Comparison of ENCODE assay signal across 8 cellular contexts in genomic region chr10:45250376-45251075, GRCh38.
DNase-seq lines count a peak whose midpoint lies in the region; ATAC-seq and TF ChIP-seq lines count a peak whose summit lies in the region.
"Not testable (repeated sequence)": the region's sequence is repeated elsewhere in the genome, so short reads cannot be mapped to it uniquely, and the experiment has no call there.

No MANE protein-coding gene starts in this region.

- not testable (repeated sequence) for TF ChIP-seq EP300 in neural cell (conservative IDR thresholded peaks at IDR 0.05; ENCODE audit: poor library complexity, severe bottlenecking)

- H3K9me3 ChIP-seq in GM23248 (ENCODE audit: low read depth); neural cell (ENCODE audit: low read length): not testable (repeated sequence)

- not testable (repeated sequence) for H3K4me1 ChIP-seq in GM23248 (ENCODE audit: insufficient read depth)

- peak overlapping the region; percentile 45; the same call in 1 of the 2 replicates for H2AFZ ChIP-seq in GM23248
- not testable (repeated sequence) for H2AFZ ChIP-seq in neural cell (ENCODE audit: low read depth, low read length)

- H3K36me3 Mint-ChIP-seq in endothelial cell (ENCODE audit: low read depth, unreplicated experiment), result not testable (repeated sequence)

- TF ChIP-seq CTCF in C4-2B (conservative IDR thresholded peaks at IDR 0.05) (peak; percentile 30), VCaP (conservative IDR thresholded peaks at IDR 0.05) (peak; percentile 14; the same call in 1 of the 2 replicates), endothelial cell (IDR thresholded peaks at IDR 0.05; ENCODE audit: unreplicated experiment) (peak; percentile 54), neural cell (IDR thresholded peaks at IDR 0.05; ENCODE audit: poor library complexity, severe bottlenecking) (peak; percentile 42)

- H3K79me2 ChIP-seq in GM23248 (ENCODE audit: insufficient read depth); neural cell (replicated peaks; ENCODE audit: insufficient read depth, low read length): not testable (repeated sequence)

- H3K27me3 Mint-ChIP-seq in endothelial cell (ENCODE audit: unreplicated experiment), result not testable (repeated sequence)

- 66 to 70% methylated on average over 15 of the region's 15 CpGs for WGBS in GM23248 (ENCODE audit: low coverage in 1 of 2, low lambda C conversion rate in 2 of 2, missing lambda C conversion rate in 2 of 2), 2 experiments

- peak; percentile 36 for TF ChIP-seq RAD21 in neural cell (conservative IDR thresholded peaks at IDR 0.05)

- not testable (repeated sequence) for DNase-seq in GM23248; endothelial cell (ENCODE audit: low spot score)
- peak; percentile 20 for DNase-seq in NCI-H2171 (lab: John Stamatoyannopoulos, UW)

- H3K9me3 Mint-ChIP-seq in endothelial cell (ENCODE audit: unreplicated experiment), result not testable (repeated sequence)

- H3K27ac ChIP-seq in C4-2B; GM23248; neural cell (ENCODE audit: low read length): not testable (repeated sequence)
- H3K27ac ChIP-seq in VCaP, result peak overlapping the region; percentile 62; the same call in 1 of the 2 replicates

- H3K4me1 Mint-ChIP-seq in endothelial cell (ENCODE audit: unreplicated experiment), result not testable (repeated sequence)

- in situ Hi-C loops in GM23248 (cut with MboI), result not testable (repeated sequence)

- H3K4me3 Mint-ChIP-seq in endothelial cell (ENCODE audit: unreplicated experiment), result not testable (repeated sequence)

- ATAC-seq in GM18909 (IDR thresholded peaks at IDR 0.05; ENCODE audit: poor library complexity, unreplicated experiment), result peak; percentile 81
- peak; percentile 62 for ATAC-seq in HG03280 (IDR thresholded peaks at IDR 0.05; ENCODE audit: unreplicated experiment)

- H3K36me3 ChIP-seq in GM23248 (ENCODE audit: low read depth); neural cell (ENCODE audit: insufficient read depth, low read length): not testable (repeated sequence)

- H3K9ac ChIP-seq in GM23248; neural cell (ENCODE audit: low read length): not testable (repeated sequence)

- H3K27ac Mint-ChIP-seq in endothelial cell (ENCODE audit: unreplicated experiment), result not testable (repeated sequence)

- not testable (repeated sequence) for H3K9me2 ChIP-seq in GM23248 (ENCODE audit: insufficient read depth); neural cell (ENCODE audit: insufficient read depth, low read length)

- peak overlapping the region; percentile 50; the same call in 1 of the 2 replicates for H3K4me3 ChIP-seq in GM23248
- H3K4me3 ChIP-seq in neural cell (ENCODE audit: low read length), result not testable (repeated sequence)

- H3K4me2 ChIP-seq in GM23248 (ENCODE audit: unreplicated experiment), result peak overlapping the region; percentile 77
- H3K4me2 ChIP-seq in neural cell (ENCODE audit: low read length), result not testable (repeated sequence)

- not testable (repeated sequence) for H3K27me3 ChIP-seq in GM23248 (replicated peaks; ENCODE audit: insufficient read depth); neural cell (ENCODE audit: insufficient read depth, low read depth, low read length)

- not testable (repeated sequence) for H3F3A ChIP-seq in GM23248 (ENCODE audit: insufficient read depth); neural cell (ENCODE audit: insufficient read depth, low read length, poor library complexity, severe bottlenecking)

- not testable (repeated sequence) for H4K20me1 ChIP-seq in GM23248 (ENCODE audit: insufficient read depth); neural cell (ENCODE audit: insufficient read depth)

TF ChIP-seq in neural cell, 6 proteins besides CTCF, POLR2A, EP300 and RAD21:
- TF ChIP-seq SMC3 (conservative IDR thresholded peaks at IDR 0.05; ENCODE audit: poor library complexity), result peak; percentile 39
TF ChIP-seq in neural cell: peak in this region for 1; not testable (repeated sequence) for 5.
